In genomic region chr9:87105-87504, GRCh38 we compare ENCODE assay signal across 4 cellular contexts. TPM values are rescaled to one million over a fixed set of nuclear protein-coding genes. Genes with fewer than 3 reads are reported as not detected.
"Had no signal": no experiment of that assay in that cellular context is flagged by ENCODE, and none has a peak within 500 bp of the region (broad histone marks: within the 10 kb centered on the region; RNA-seq: fewer than 3 reads in every experiment).

No MANE protein-coding gene starts in this region.

RNA-seq across cellular contexts. Expression of gene FOXD4, which starts 31.1 kb away (rescaled TPM):
- total RNA-seq: left cardiac atrium, left lobe of liver, mononuclear cell had no signal
- polyA plus RNA-seq: immature natural killer cell had no signal
